Comparison of ENCODE assay signal across 23 cellular contexts in the genomic region with DNA sequence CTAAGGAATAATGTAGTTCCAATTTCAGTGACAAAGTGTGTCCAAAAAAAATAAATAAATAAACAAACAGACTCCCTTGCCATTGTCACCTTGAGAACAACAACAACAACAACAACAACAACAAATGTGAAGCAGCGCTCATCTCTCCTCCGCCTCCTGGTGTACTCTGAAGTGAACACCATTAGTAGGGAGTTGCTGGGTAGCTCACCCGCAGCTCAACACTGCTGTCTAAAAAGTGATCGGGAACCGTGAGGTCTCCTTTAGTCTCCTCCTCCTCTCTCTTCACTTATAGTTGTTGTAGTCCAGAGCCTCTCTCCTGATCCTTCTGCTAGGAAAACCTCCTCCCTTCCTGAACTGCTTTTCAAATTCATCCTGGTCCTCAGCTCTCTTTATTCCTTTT.
"Had no signal": no experiment of that assay in that cellular context is flagged by ENCODE, and none has a peak within 500 bp of the region (broad histone marks: within the 10 kb centered on the region; RNA-seq: fewer than 3 reads in every experiment).

No MANE protein-coding gene starts in this region.

- H3K4me3 Mint-ChIP-seq: natural killer cell; neural crest cell; stimulated activated effector memory CD8-positive, alpha-beta T cell treated with anti-CD3 and anti-CD28 coated beads, Interleukin-12 subunit alpha, Interleukin-12 subunit beta, amount 100 ng/mL, for 72 hours; type B pancreatic cell had no signal

- ATAC-seq: left cardiac atrium; left lung; natural killer cell; stimulated activated effector memory CD8-positive, alpha-beta T cell treated with anti-CD3 and anti-CD28 coated beads, Interleukin-12 subunit alpha, Interleukin-12 subunit beta, amount 100 ng/mL, for 72 hours had no signal

- H3K4me1 ChIP-seq: left lung, parathyroid adenoma, right atrium auricular region, testis had no signal

- DNase-seq: dorsolateral prefrontal cortex; effector CD4-positive, alpha-beta T cell; esophagus squamous epithelium; foreskin melanocyte; hypothalamus; left cardiac atrium; left lung; mesenchymal stem cell; natural killer cell; sigmoid colon; stimulated activated CD4-positive, alpha-beta T cell treated with anti-CD3 and anti-CD28 coated beads, Interleukin-2, amount 100 ng/mL, for 24 hours; stimulated activated CD4-positive, alpha-beta T cell treated with anti-CD3 and anti-CD28 coated beads, Interleukin-4, amount 100 ng/mL, for 24 hours; stimulated activated naive CD4-positive, alpha-beta T cell treated with Interleukin-2 at 50 U/mL for 16 hours; stomach; testis; tibial artery had no signal

- H3K36me3 Mint-ChIP-seq: stimulated activated effector memory CD8-positive, alpha-beta T cell treated with anti-CD3 and anti-CD28 coated beads, Interleukin-12 subunit alpha, Interleukin-12 subunit beta, amount 100 ng/mL, for 72 hours had no signal

- H3K4me3 ChIP-seq: dorsolateral prefrontal cortex, esophagus squamous epithelium, left lung, right atrium auricular region, sigmoid colon, stomach, testis, tibial artery had no signal

- H3K27ac ChIP-seq: dorsolateral prefrontal cortex, esophagus squamous epithelium, left lung, neutrophil, parathyroid adenoma, right atrium auricular region, sigmoid colon, stomach, testis, tibial artery had no signal

- H2AFZ ChIP-seq: parathyroid adenoma had no signal

- H3K9ac ChIP-seq: parathyroid adenoma had no signal

- H3K9me3 ChIP-seq: esophagus squamous epithelium, left lung, neutrophil, right atrium auricular region, sigmoid colon, stomach, testis, tibial artery had no signal

- H3K36me3 ChIP-seq: esophagus squamous epithelium, left lung, neutrophil, right atrium auricular region, sigmoid colon, tibial artery had no signal

- H3K4me1 Mint-ChIP-seq: stimulated activated effector memory CD8-positive, alpha-beta T cell treated with anti-CD3 and anti-CD28 coated beads, Interleukin-12 subunit alpha, Interleukin-12 subunit beta, amount 100 ng/mL, for 72 hours had no signal

- H3K27me3 Mint-ChIP-seq: progenitor cell of endocrine pancreas, type B pancreatic cell had no signal

- H3K27ac Mint-ChIP-seq: natural killer cell; progenitor cell of endocrine pancreas; stimulated activated effector memory CD8-positive, alpha-beta T cell treated with anti-CD3 and anti-CD28 coated beads, Interleukin-12 subunit alpha, Interleukin-12 subunit beta, amount 100 ng/mL, for 72 hours; type B pancreatic cell had no signal

- H3K27me3 ChIP-seq: dorsolateral prefrontal cortex, esophagus squamous epithelium, left lung, neutrophil, right atrium auricular region, sigmoid colon, stomach, testis, tibial artery had no signal

- H3K9me3 Mint-ChIP-seq: natural killer cell, neural crest cell, type B pancreatic cell had no signal

- H3K79me2 ChIP-seq: parathyroid adenoma had no signal
